8 cellular contexts compared by ENCODE assay signal in genomic region chr14:24441904-24442239, GRCh38. TPM values are rescaled to one million over a fixed set of nuclear protein-coding genes. Genes with fewer than 3 reads are reported as not detected.
DNase-seq lines count a peak whose midpoint lies in the region; ATAC-seq and TF ChIP-seq lines count a peak whose summit lies in the region.

No MANE protein-coding gene starts in this region.

- H3K27ac ChIP-seq in OCI-LY3 (ENCODE audit: low read length): peak overlapping the region; percentile 85
- H3K27ac ChIP-seq in neutrophil: peak overlapping the region; percentile 81

- H3K9ac ChIP-seq in OCI-LY3 (ENCODE audit: low read length): peak overlapping the region; percentile 99

- H3K27ac Mint-ChIP-seq in activated T-cell treated with anti-CD3 and anti-CD28 coated beads, Interleukin-2, amount 50 U/mL, for 24 hours: peak overlapping the region; percentile 99
- H3K27ac Mint-ChIP-seq in endothelial cell (ENCODE audit: unreplicated experiment): peak overlapping the region; percentile 62

- peak overlapping the region; percentile 96 for H3K4me3 Mint-ChIP-seq in activated T-cell treated with anti-CD3 and anti-CD28 coated beads, Interleukin-2, amount 50 U/mL, for 24 hours
- peak overlapping the region; percentile 91 for H3K4me3 Mint-ChIP-seq in endothelial cell (ENCODE audit: unreplicated experiment)

- H3K27me3 Mint-ChIP-seq in activated T-cell treated with anti-CD3 and anti-CD28 coated beads, Interleukin-2, amount 50 U/mL, for 24 hours: no peaks in the 10 kb centered on the region
- H3K27me3 Mint-ChIP-seq in endothelial cell (ENCODE audit: unreplicated experiment): peaks cover 13% of the 10 kb centered on the region

- H3K36me3 Mint-ChIP-seq in activated T-cell treated with anti-CD3 and anti-CD28 coated beads, Interleukin-2, amount 50 U/mL, for 24 hours (ENCODE audit: low read depth): peaks cover 69% of the 10 kb centered on the region
- peaks cover 39% of the 10 kb centered on the region for H3K36me3 Mint-ChIP-seq in endothelial cell (ENCODE audit: low read depth, unreplicated experiment)

- H3K79me2 ChIP-seq in OCI-LY3 (ENCODE audit: low read length): peaks cover 27% of the 10 kb centered on the region

- peaks cover 40% of the 10 kb centered on the region for H3K36me3 ChIP-seq in OCI-LY3 (replicated peaks; ENCODE audit: low read depth, low read length)
- H3K36me3 ChIP-seq in neutrophil: peaks cover 38% of the 10 kb centered on the region

- peaks cover 53% of the 10 kb centered on the region for H3K4me1 Mint-ChIP-seq in activated T-cell treated with anti-CD3 and anti-CD28 coated beads, Interleukin-2, amount 50 U/mL, for 24 hours (ENCODE audit: low read depth)
- H3K4me1 Mint-ChIP-seq in endothelial cell (ENCODE audit: unreplicated experiment): peaks cover 30% of the 10 kb centered on the region

- H3K4me1 ChIP-seq in OCI-LY3 (ENCODE audit: low read length) (peaks cover 12% of the 10 kb centered on the region), neutrophil (ENCODE audit: control insufficient read depth in 1 of 2, insufficient read depth in 1 of 2, low read depth in 1 of 2, low read length in 1 of 2) (peaks cover 24 to 30% of the 10 kb centered on the region in 2 experiments)

- H4K20me1 ChIP-seq in OCI-LY3 (ENCODE audit: insufficient read depth, low read length): no peaks in the 10 kb centered on the region

- no peak for ATAC-seq in GM21423 (IDR thresholded peaks at IDR 0.05; ENCODE audit: unreplicated experiment)
- ATAC-seq in HG02981 (IDR thresholded peaks at IDR 0.05; ENCODE audit: unreplicated experiment): no peak

- DNase-seq in activated T-cell treated with anti-CD3 and anti-CD28 coated beads, Interleukin-2, amount 50 U/mL, for 24 hours: no peak
- DNase-seq in activated T-cell treated with anti-CD3 and anti-CD28 coated beads, Interleukin-2, amount 50 U/mL, for 1 hour: no peak
- DNase-seq in endothelial cell (ENCODE audit: low spot score): no peak
- no peak for DNase-seq in T-helper 9 cell

- H3K4me3 ChIP-seq in OCI-LY3 (ENCODE audit: low read length): peak overlapping the region; percentile 95
- peak overlapping the region; percentile 75 for H3K4me3 ChIP-seq in neutrophil (ENCODE audit: low read depth in 1 of 2, low read length in 1 of 2)

- H3K27me3 ChIP-seq in OCI-LY3 (ENCODE audit: low read depth, low read length) (no peaks in the 10 kb centered on the region), neutrophil (peaks cover 25% of the 10 kb centered on the region)

- H3K4me2 ChIP-seq in OCI-LY3 (ENCODE audit: low read length): peak overlapping the region; percentile 98

- H2AFZ ChIP-seq in OCI-LY3 (ENCODE audit: low read depth, low read length): no peak overlapping the region

- TF ChIP-seq CTCF in OCI-LY3 (IDR thresholded peaks at IDR 0.05; ENCODE audit: low read depth, low read length) (no peak), endothelial cell (IDR thresholded peaks at IDR 0.05; ENCODE audit: unreplicated experiment) (no peak), neutrophil (IDR thresholded peaks at IDR 0.05) (no peak)

- peaks cover 2% of the 10 kb centered on the region for H3K9me3 Mint-ChIP-seq in activated T-cell treated with anti-CD3 and anti-CD28 coated beads, Interleukin-2, amount 50 U/mL, for 24 hours
- no peaks in the 10 kb centered on the region for H3K9me3 Mint-ChIP-seq in endothelial cell (ENCODE audit: unreplicated experiment)

- H3K9me3 ChIP-seq in OCI-LY3 (ENCODE audit: insufficient read depth, low read length): no peaks in the 10 kb centered on the region
- H3K9me3 ChIP-seq in neutrophil: no peaks in the 10 kb centered on the region

RNA-seq across cellular contexts. Expression of gene SDR39U1, which starts 0.7 kb away (rescaled TPM):
- 34.9 TPM for total RNA-seq in endothelial cell (ENCODE audit: unreplicated experiment)

RNA-seq across cellular contexts. Expression of gene KHNYN, which starts 12.1 kb away (rescaled TPM):
- 43.8 TPM for total RNA-seq in endothelial cell (ENCODE audit: unreplicated experiment)

RNA-seq across cellular contexts. Expression of gene CBLN3, which starts 12.4 kb away (rescaled TPM):
- total RNA-seq in endothelial cell (ENCODE audit: unreplicated experiment): 1.5 TPM

RNA-seq across cellular contexts. Expression of gene NYNRIN, which starts 43.1 kb away (rescaled TPM):
- 49.0 TPM for total RNA-seq in endothelial cell (ENCODE audit: unreplicated experiment)
